10 cellular contexts compared by ENCODE assay signal in genomic region chr18:42025974-42026625, GRCh38.
A peak's percentile ranks its signal among the peaks of the same experiment; 100 is the strongest.
DNase-seq lines count a peak whose midpoint lies in the region; ATAC-seq and TF ChIP-seq lines count a peak whose summit lies in the region.
"Had no signal": no experiment of that assay in that cellular context is flagged by ENCODE, and none has a peak within 500 bp of the region (broad histone marks: within the 10 kb centered on the region; RNA-seq: fewer than 3 reads in every experiment).

No MANE protein-coding gene starts in this region.

- DNase-seq in CD8-positive, alpha-beta T cell: no peak
- DNase-seq in UCSD-AML1 (lab: John Stamatoyannopoulos, UW; ENCODE audit: unreplicated experiment): no peak
- DNase-seq in activated T-helper 1 cell treated with anti-CD3 and anti-CD28 coated beads, Interleukin-12 subunit alpha, Interleukin-12 subunit beta, Interleukin-2, Interleukin-4 antibody, amounts not matched to agents 30 ng/mL and 10 ng/mL and 1 ng/mL, durations not matched to agents 14 hours and 24 hours and 36 hours (ENCODE audit: low spot score): no peak
- no peak for DNase-seq in NCI-H146 treated with DMSO at 0.1 percent for 48 hours (lab: John Stamatoyannopoulos, UW; ENCODE audit: unreplicated experiment)
- DNase-seq in islet precursor cell: no peak
- DNase-seq: cerebellar nuclear complex, small intestine had no signal

- H3K27me3 Mint-ChIP-seq in CD8-positive, alpha-beta T cell (ENCODE audit: low read depth): no peaks in the 10 kb centered on the region
- no peaks in the 10 kb centered on the region for H3K27me3 Mint-ChIP-seq in activated T-helper 1 cell treated with anti-CD3 and anti-CD28 coated beads, Interleukin-12 subunit alpha, Interleukin-12 subunit beta, Interleukin-2, Interleukin-4 antibody, amounts not matched to agents 30 ng/mL and 10 ng/mL and 1 ng/mL, durations not matched to agents 14 hours and 24 hours and 36 hours (ENCODE audit: insufficient read depth)

- H3K27me3 ChIP-seq in CD8-positive, alpha-beta T cell (ENCODE audit: insufficient read depth, low read length): no peaks in the 10 kb centered on the region

- H3K9me3 Mint-ChIP-seq in CD8-positive, alpha-beta T cell: no peaks in the 10 kb centered on the region
- H3K9me3 Mint-ChIP-seq in activated T-helper 1 cell treated with anti-CD3 and anti-CD28 coated beads, Interleukin-12 subunit alpha, Interleukin-12 subunit beta, Interleukin-2, Interleukin-4 antibody, amounts not matched to agents 30 ng/mL and 10 ng/mL and 1 ng/mL, durations not matched to agents 14 hours and 24 hours and 36 hours: no peaks in the 10 kb centered on the region

- peak overlapping the region; percentile 5 for H3K27ac ChIP-seq in CD8-positive, alpha-beta T cell (ENCODE audit: low read depth, low read length)

- H3K27ac Mint-ChIP-seq in CD8-positive, alpha-beta T cell: peak overlapping the region; percentile 41
- no peak overlapping the region for H3K27ac Mint-ChIP-seq in activated T-helper 1 cell treated with anti-CD3 and anti-CD28 coated beads, Interleukin-12 subunit alpha, Interleukin-12 subunit beta, Interleukin-2, Interleukin-4 antibody, amounts not matched to agents 30 ng/mL and 10 ng/mL and 1 ng/mL, durations not matched to agents 14 hours and 24 hours and 36 hours

- POLR2A ChIA-PET in CD8-positive, alpha-beta T cell (lab: Charles Lee): no interaction called here

- H3K4me1 Mint-ChIP-seq in CD8-positive, alpha-beta T cell (ENCODE audit: low read depth): peaks cover 26% of the 10 kb centered on the region
- H3K4me1 Mint-ChIP-seq in activated T-helper 1 cell treated with anti-CD3 and anti-CD28 coated beads, Interleukin-12 subunit alpha, Interleukin-12 subunit beta, Interleukin-2, Interleukin-4 antibody, amounts not matched to agents 30 ng/mL and 10 ng/mL and 1 ng/mL, durations not matched to agents 14 hours and 24 hours and 36 hours (ENCODE audit: low read depth): peaks cover 29% of the 10 kb centered on the region

- H3K4me3 ChIP-seq in CD8-positive, alpha-beta T cell (ENCODE audit: low read depth, low read length): no peak overlapping the region

- H3K36me3 ChIP-seq in CD8-positive, alpha-beta T cell (ENCODE audit: insufficient read depth, low read length): peaks cover 6% of the 10 kb centered on the region

- ATAC-seq in CD8-positive, alpha-beta T cell: no peak
- ATAC-seq in GM18873 (IDR thresholded peaks at IDR 0.05; ENCODE audit: low FRiP score, unreplicated experiment) (peak; percentile 97), HG02588 (IDR thresholded peaks at IDR 0.05; ENCODE audit: unreplicated experiment) (peak; percentile 93), HG03457 (IDR thresholded peaks at IDR 0.05; ENCODE audit: unreplicated experiment) (peak; percentile 90)

- peaks cover 56% of the 10 kb centered on the region for H3K36me3 Mint-ChIP-seq in CD8-positive, alpha-beta T cell
- H3K36me3 Mint-ChIP-seq in activated T-helper 1 cell treated with anti-CD3 and anti-CD28 coated beads, Interleukin-12 subunit alpha, Interleukin-12 subunit beta, Interleukin-2, Interleukin-4 antibody, amounts not matched to agents 30 ng/mL and 10 ng/mL and 1 ng/mL, durations not matched to agents 14 hours and 24 hours and 36 hours (ENCODE audit: low read depth): peaks cover 20% of the 10 kb centered on the region

- no peak overlapping the region for H3K4me3 Mint-ChIP-seq in CD8-positive, alpha-beta T cell
- H3K4me3 Mint-ChIP-seq in activated T-helper 1 cell treated with anti-CD3 and anti-CD28 coated beads, Interleukin-12 subunit alpha, Interleukin-12 subunit beta, Interleukin-2, Interleukin-4 antibody, amounts not matched to agents 30 ng/mL and 10 ng/mL and 1 ng/mL, durations not matched to agents 14 hours and 24 hours and 36 hours: no peak overlapping the region

- intact Hi-C loops in CD8-positive, alpha-beta T cell (cut with DNase I, micrococcal nuclease): loop anchor here in 1 of 2 experiments (5.0 kb wide), 1 partner anchor 69 kb away; the partner anchor contains the start of gene PIK3C3
- intact Hi-C loops in activated T-helper 1 cell treated with anti-CD3 and anti-CD28 coated beads, Interleukin-12 subunit alpha, Interleukin-12 subunit beta, Interleukin-2, Interleukin-4 antibody, amounts not matched to agents 30 ng/mL and 10 ng/mL and 1 ng/mL, durations not matched to agents 14 hours and 24 hours and 36 hours (cut with micrococcal nuclease): loop anchor here (1.0 to 2.0 kb wide), 2 partner anchors 43 to 71 kb away; partner anchors contain the start of gene PIK3C3

- CTCF ChIA-PET in CD8-positive, alpha-beta T cell (lab: Charles Lee): no interaction called here

- H3K4me1 ChIP-seq in CD8-positive, alpha-beta T cell (ENCODE audit: insufficient read depth, low read length): no peaks in the 10 kb centered on the region

- no peak for TF ChIP-seq CTCF in CD8-positive, alpha-beta T cell (IDR thresholded peaks at IDR 0.05)

- H3K9me3 ChIP-seq in CD8-positive, alpha-beta T cell (ENCODE audit: low read length): no peaks in the 10 kb centered on the region
